In genomic region chr17:58148609-58149008, GRCh38 we compare ENCODE assay signal across 40 cellular contexts. TPM values are rescaled to one million over a fixed set of nuclear protein-coding genes. Genes with fewer than 3 reads are reported as not detected.
"Had no signal": no experiment of that assay in that cellular context is flagged by ENCODE, and none has a peak within 500 bp of the region (broad histone marks: within the 10 kb centered on the region; RNA-seq: fewer than 3 reads in every experiment).

No MANE protein-coding gene starts in this region.

- ATAC-seq: activated naive CD4-positive, alpha-beta T cell treated with anti-CD3 and anti-CD28 coated beads, Interleukin-2, amount 50 U/mL, for 72 hours; activated naive CD8-positive, alpha-beta T cell treated with anti-CD3 and anti-CD28 coated beads, Interleukin-2, amount 50 U/mL, for 24 hours; activated T-cell treated with anti-CD3 and anti-CD28 coated beads, Interleukin-2, amount 50 U/mL, for 72 hours; activated T-helper 17 cell treated with anti-CD3 and anti-CD28 coated beads, Interleukin-2, amount 50 U/mL, for 72 hours; body of pancreas had no signal

- H3K4me1 ChIP-seq: adrenal gland, ascending aorta, body of pancreas, breast epithelium, colonic mucosa had no signal

- DNase-seq: activated effector memory CD4-positive, alpha-beta T cell treated with anti-CD3 and anti-CD28 coated beads, Interleukin-2, amount 50 U/mL, for 16 hours; activated effector memory CD4-positive, alpha-beta T cell treated with Interleukin-2 at 50 U/mL for 16 hours; activated gamma-delta T cell; activated gamma-delta T cell treated with Interleukin-2 at 50 U/mL for 16 hours; activated naive CD4-positive, alpha-beta T cell; activated naive CD4-positive, alpha-beta T cell treated with anti-CD3 and anti-CD28 coated beads for 36 hours; activated naive CD4-positive, alpha-beta T cell treated with anti-CD3 and anti-CD28 coated beads, Interleukin-2, amount 10 ng/mL, durations not matched to agents 7 days and 5 days; activated naive CD4-positive, alpha-beta T cell treated with anti-CD3 and anti-CD28 coated beads, Interleukin-2, amount 50 U/mL, for 16 hours; activated naive CD4-positive, alpha-beta T cell treated with Interleukin-2 at 50 U/mL for 16 hours; activated naive CD8-positive, alpha-beta T cell treated with anti-CD3 and anti-CD28 coated beads for 36 hours; activated naive CD8-positive, alpha-beta T cell treated with anti-CD3 and anti-CD28 coated beads, Interleukin-2, amount 10 ng/mL, durations not matched to agents 7 days and 5 days; activated naive CD8-positive, alpha-beta T cell treated with anti-CD3 and anti-CD28 coated beads, Interleukin-2, amount 50 U/mL, for 24 hours; activated T-cell treated with anti-CD3 and anti-CD28 coated beads, Interleukin-2, amount 50 U/mL, for 48 hours; activated T-cell treated with anti-CD3 and anti-CD28 coated beads, Interleukin-2, amount 50 U/mL, for 72 hours; adrenal gland; amniotic stem cell; anterior cingulate cortex; aorta; body of pancreas; brain microvascular endothelial cell; central memory CD4-positive, alpha-beta T cell; cerebellar nuclear complex; colonic mucosa had no signal

- H3K27me3 ChIP-seq: ascending aorta, body of pancreas, colonic mucosa had no signal

- H3K9me3 ChIP-seq: colonic mucosa had no signal

- H3K27ac ChIP-seq: adrenal gland, ascending aorta, body of pancreas, brain microvascular endothelial cell, breast epithelium, cardiac muscle cell, colonic mucosa had no signal

- H3K4me3 Mint-ChIP-seq: activated naive CD4-positive, alpha-beta T cell treated with anti-CD3 and anti-CD28 coated beads for 36 hours; activated naive CD4-positive, alpha-beta T cell treated with anti-CD3 and anti-CD28 coated beads, Interleukin-2, amount 10 ng/mL, durations not matched to agents 7 days and 5 days; activated naive CD4-positive, alpha-beta T cell treated with anti-CD3 and anti-CD28 coated beads, Interleukin-2, amount 50 U/mL, for 24 hours; activated naive CD8-positive, alpha-beta T cell; activated naive CD8-positive, alpha-beta T cell treated with anti-CD3 and anti-CD28 coated beads for 36 hours; activated naive CD8-positive, alpha-beta T cell treated with anti-CD3 and anti-CD28 coated beads, Interleukin-2, amount 10 ng/mL, durations not matched to agents 7 days and 5 days; activated naive CD8-positive, alpha-beta T cell treated with anti-CD3 and anti-CD28 coated beads, Interleukin-2, amount 50 U/mL, for 24 hours; activated T-cell treated with anti-CD3 and anti-CD28 coated beads, Interleukin-2, amount 50 U/mL, for 72 hours; activated T-helper 1 cell treated with anti-CD3 and anti-CD28 coated beads, Interleukin-12 subunit alpha, Interleukin-12 subunit beta, Interleukin-2, Interleukin-4 antibody, amounts not matched to agents 30 ng/mL and 10 ng/mL and 1 ng/mL, durations not matched to agents 14 hours and 24 hours and 36 hours; activated T-helper 17 cell treated with anti-CD3 and anti-CD28 coated beads, Interleukin-2, amount 50 U/mL, for 72 hours; brain; central memory CD8-positive, alpha-beta T cell had no signal

- H3K4me1 Mint-ChIP-seq: brain had no signal

- H3K4me3 ChIP-seq: adrenal gland, ascending aorta, body of pancreas, breast epithelium, cardiac muscle cell, colonic mucosa had no signal

- H3K27me3 Mint-ChIP-seq: activated naive CD4-positive, alpha-beta T cell treated with anti-CD3 and anti-CD28 coated beads, Interleukin-2, amount 50 U/mL, for 24 hours; activated naive CD8-positive, alpha-beta T cell; activated naive CD8-positive, alpha-beta T cell treated with anti-CD3 and anti-CD28 coated beads for 36 hours; activated naive CD8-positive, alpha-beta T cell treated with anti-CD3 and anti-CD28 coated beads, Interleukin-2, amount 50 U/mL, for 24 hours; activated T-helper 17 cell treated with anti-CD3 and anti-CD28 coated beads, Interleukin-2, amount 50 U/mL, for 72 hours; central memory CD8-positive, alpha-beta T cell had no signal

- H3K27ac Mint-ChIP-seq: activated naive CD4-positive, alpha-beta T cell treated with anti-CD3 and anti-CD28 coated beads for 36 hours; activated naive CD4-positive, alpha-beta T cell treated with anti-CD3 and anti-CD28 coated beads, Interleukin-2, amount 10 ng/mL, durations not matched to agents 7 days and 5 days; activated naive CD4-positive, alpha-beta T cell treated with anti-CD3 and anti-CD28 coated beads, Interleukin-2, amount 50 U/mL, for 24 hours; activated naive CD4-positive, alpha-beta T cell treated with anti-CD3 and anti-CD28 coated beads, Interleukin-2, amount 50 U/mL, for 72 hours; activated naive CD8-positive, alpha-beta T cell; activated naive CD8-positive, alpha-beta T cell treated with anti-CD3 and anti-CD28 coated beads for 36 hours; activated naive CD8-positive, alpha-beta T cell treated with anti-CD3 and anti-CD28 coated beads, Interleukin-2, amount 10 ng/mL, durations not matched to agents 7 days and 5 days; activated naive CD8-positive, alpha-beta T cell treated with anti-CD3 and anti-CD28 coated beads, Interleukin-2, amount 50 U/mL, for 24 hours; activated T-cell treated with anti-CD3 and anti-CD28 coated beads, Interleukin-2, amount 50 U/mL, for 72 hours; activated T-helper 1 cell treated with anti-CD3 and anti-CD28 coated beads, Interleukin-12 subunit alpha, Interleukin-12 subunit beta, Interleukin-2, Interleukin-4 antibody, amounts not matched to agents 30 ng/mL and 10 ng/mL and 1 ng/mL, durations not matched to agents 14 hours and 24 hours and 36 hours; activated T-helper 17 cell treated with anti-CD3 and anti-CD28 coated beads, Interleukin-2, amount 50 U/mL, for 72 hours; activated T-helper 2 cell treated with anti-CD3 and anti-CD28 coated beads, Interferon-gamma antibody, Interleukin-2, Interleukin-4, amounts not matched to agents 10 μg/mL and 5 μg/mL and 100 μg/mL, durations not matched to agents 14 hours and 24 hours and 36 hours; brain had no signal

- H3K36me3 ChIP-seq: adrenal gland, ascending aorta, brain microvascular endothelial cell, breast epithelium, cardiac muscle cell, colonic mucosa had no signal

RNA-seq across cellular contexts. Expression of gene OR4D1, which starts 0.4 kb away (rescaled TPM):
- total RNA-seq: adrenal gland, aorta, ascending aorta, astrocyte, body of pancreas, breast epithelium, bronchial epithelial cell, cardiac muscle cell, cardiac septum, chondrocyte, colonic mucosa had no signal
- polyA plus RNA-seq: aorta, cardiac muscle cell had no signal

RNA-seq across cellular contexts. Expression of gene OR4D2, which starts 18.2 kb away (rescaled TPM):
- total RNA-seq: activated naive CD4-positive, alpha-beta T cell treated with anti-CD3 and anti-CD28 coated beads for 36 hours; activated naive CD4-positive, alpha-beta T cell treated with anti-CD3 and anti-CD28 coated beads, Interleukin-2, amount 50 U/mL, for 72 hours; activated naive CD8-positive, alpha-beta T cell treated with anti-CD3 and anti-CD28 coated beads for 36 hours; activated naive CD8-positive, alpha-beta T cell treated with anti-CD3 and anti-CD28 coated beads, Interleukin-2, amount 10 ng/mL, durations not matched to agents 7 days and 5 days; activated T-cell treated with anti-CD3 and anti-CD28 coated beads, Interleukin-2, amount 50 U/mL, for 72 hours; activated T-helper 1 cell treated with anti-CD3 and anti-CD28 coated beads, Interleukin-12 subunit alpha, Interleukin-12 subunit beta, Interleukin-2, Interleukin-4 antibody, amounts not matched to agents 30 ng/mL and 10 ng/mL and 1 ng/mL, durations not matched to agents 14 hours and 24 hours and 36 hours; activated T-helper 17 cell treated with anti-CD3 and anti-CD28 coated beads, Interleukin-2, amount 50 U/mL, for 72 hours; activated T-helper 2 cell treated with anti-CD3 and anti-CD28 coated beads, Interferon-gamma antibody, Interleukin-2, Interleukin-4, amounts not matched to agents 10 μg/mL and 5 μg/mL and 100 μg/mL, durations not matched to agents 14 hours and 24 hours and 36 hours; adrenal gland; aorta; ascending aorta; astrocyte; body of pancreas; breast epithelium; bronchial epithelial cell; cardiac muscle cell; cardiac septum; cerebellum; chondrocyte; colonic mucosa had no signal
- polyA plus RNA-seq: adipose tissue, adrenal gland, aorta, cardiac muscle cell had no signal

RNA-seq across cellular contexts. Expression of gene EPX, which starts 43.9 kb away (rescaled TPM):
- total RNA-seq: activated naive CD4-positive, alpha-beta T cell treated with anti-CD3 and anti-CD28 coated beads for 36 hours; activated naive CD4-positive, alpha-beta T cell treated with anti-CD3 and anti-CD28 coated beads, Interleukin-2, amount 50 U/mL, for 72 hours; activated naive CD8-positive, alpha-beta T cell treated with anti-CD3 and anti-CD28 coated beads for 36 hours; activated naive CD8-positive, alpha-beta T cell treated with anti-CD3 and anti-CD28 coated beads, Interleukin-2, amount 10 ng/mL, durations not matched to agents 7 days and 5 days; activated T-cell treated with anti-CD3 and anti-CD28 coated beads, Interleukin-2, amount 50 U/mL, for 72 hours; activated T-helper 1 cell treated with anti-CD3 and anti-CD28 coated beads, Interleukin-12 subunit alpha, Interleukin-12 subunit beta, Interleukin-2, Interleukin-4 antibody, amounts not matched to agents 30 ng/mL and 10 ng/mL and 1 ng/mL, durations not matched to agents 14 hours and 24 hours and 36 hours; activated T-helper 17 cell treated with anti-CD3 and anti-CD28 coated beads, Interleukin-2, amount 50 U/mL, for 72 hours; activated T-helper 2 cell treated with anti-CD3 and anti-CD28 coated beads, Interferon-gamma antibody, Interleukin-2, Interleukin-4, amounts not matched to agents 10 μg/mL and 5 μg/mL and 100 μg/mL, durations not matched to agents 14 hours and 24 hours and 36 hours; adrenal gland; aorta; ascending aorta; astrocyte; body of pancreas; breast epithelium; bronchial epithelial cell; cardiac muscle cell; cardiac septum; chondrocyte; colonic mucosa had no signal
- polyA plus RNA-seq: adipose tissue, adrenal gland, aorta, cardiac muscle cell had no signal
